In genomic region chr14:105059035-105059916, GRCh38 we compare ENCODE assay signal across 2 cellular contexts.
TF ChIP-seq lines count a peak whose summit lies in the region.

No MANE protein-coding gene starts in this region.

TF ChIP-seq in SK-N-SH, 30 proteins besides CTCF, POLR2A, EP300 and RAD21 (continued from another document):
- TF ChIP-seq FOXJ3 (CRISPR knock-in tag; IDR thresholded peaks at IDR 0.05) = no peak
- no peak for TF ChIP-seq IRF3 (IDR thresholded peaks at IDR 0.05; ENCODE audit: low read depth, low read length)
- no peak for TF ChIP-seq SMC3 (IDR thresholded peaks at IDR 0.05; ENCODE audit: low read depth, low read length)
- TF ChIP-seq GATA2 (CRISPR knock-in tag; IDR thresholded peaks at IDR 0.05) = no peak
- no peak for TF ChIP-seq YY1 (IDR thresholded peaks at IDR 0.05; ENCODE audit: low read depth)
- no peak for TF ChIP-seq RCOR1 (IDR thresholded peaks at IDR 0.05; ENCODE audit: low read length)
- TF ChIP-seq MEF2A (IDR thresholded peaks at IDR 0.05; ENCODE audit: borderline replicate concordance, low read depth) = no peak
- no peak for TF ChIP-seq MAX (IDR thresholded peaks at IDR 0.05; ENCODE audit: low read depth)
- no peak for TF ChIP-seq GABPA (IDR thresholded peaks at IDR 0.05; ENCODE audit: low read depth)
- TF ChIP-seq NRF1 (IDR thresholded peaks at IDR 0.05; ENCODE audit: low read depth, low read length) = no peak

TF ChIP-seq in SK-N-SH treated with all-trans-retinoic acid at 6 μM for 48 hours, 23 proteins besides CTCF, POLR2A, EP300 and RAD21 (continued from another document):
- TF ChIP-seq ZC3H10 (CRISPR knock-in tag; IDR thresholded peaks at IDR 0.05) = no peak
- TF ChIP-seq OSR1 (CRISPR knock-in tag; IDR thresholded peaks at IDR 0.05) = no peak
- TF ChIP-seq ESRRG (CRISPR knock-in tag; IDR thresholded peaks at IDR 0.05) = no peak
- TF ChIP-seq CSDC2 (CRISPR knock-in tag; IDR thresholded peaks at IDR 0.05) = no peak
- no peak for TF ChIP-seq PPARA (CRISPR knock-in tag; IDR thresholded peaks at IDR 0.05; ENCODE audit: borderline replicate concordance)
- TF ChIP-seq ZFP30 (CRISPR knock-in tag; IDR thresholded peaks at IDR 0.05) = no peak
- no peak for TF ChIP-seq CREB5 (CRISPR knock-in tag; IDR thresholded peaks at IDR 0.05; ENCODE audit: low read depth)
- no peak for TF ChIP-seq RARB (CRISPR knock-in tag; IDR thresholded peaks at IDR 0.05)
- TF ChIP-seq POU6F1 (CRISPR knock-in tag; IDR thresholded peaks at IDR 0.05; ENCODE audit: borderline replicate concordance, low read depth) = no peak
- TF ChIP-seq BACH2 (CRISPR knock-in tag; IDR thresholded peaks at IDR 0.05; ENCODE audit: borderline replicate concordance) = no peak
- TF ChIP-seq CSRNP3 (CRISPR knock-in tag; IDR thresholded peaks at IDR 0.05) = no peak
